Comparison of ENCODE assay signal across 28 cellular contexts in genomic region chr7:157870644-157871290, GRCh38.
"Had no signal": no experiment of that assay in that cellular context is flagged by ENCODE, and none has a peak within 500 bp of the region (broad histone marks: within the 10 kb centered on the region; RNA-seq: fewer than 3 reads in every experiment).

No MANE protein-coding gene starts in this region.

- ATAC-seq: activated CD4-positive, CD25-positive, alpha-beta regulatory T cell treated with anti-CD3 and anti-CD28 coated beads, Interleukin-2, amount 50 U/mL, for 24 hours; activated CD8-positive, alpha-beta T cell treated with anti-CD3 and anti-CD28 coated beads for 36 hours; activated T-cell treated with anti-CD3 and anti-CD28 coated beads, Interleukin-2, amount 50 U/mL, for 4 hours; esophagus mucosa; heart left ventricle had no signal

- H3K36me3 ChIP-seq: brain microvascular endothelial cell, heart left ventricle, WERI-Rb-1 had no signal

- H3K27me3 Mint-ChIP-seq: activated B cell treated with CpG ODN at 0.5 μM for 24 hours; activated CD8-positive, alpha-beta T cell treated with anti-CD3 and anti-CD28 coated beads for 36 hours; activated naive CD8-positive, alpha-beta T cell; activated T-helper 17 cell treated with anti-CD3 and anti-CD28 coated beads, Interleukin-2, amount 50 U/mL, for 72 hours; central memory CD8-positive, alpha-beta T cell had no signal

- H3K4me3 Mint-ChIP-seq: activated B cell treated with CpG ODN at 0.5 μM for 24 hours; activated CD8-positive, alpha-beta T cell treated with anti-CD3 and anti-CD28 coated beads for 36 hours; activated naive CD8-positive, alpha-beta T cell; activated T-cell treated with anti-CD3 and anti-CD28 coated beads, Interleukin-2, amount 50 U/mL, for 4 hours; activated T-helper 17 cell treated with anti-CD3 and anti-CD28 coated beads, Interleukin-2, amount 50 U/mL, for 72 hours; central memory CD8-positive, alpha-beta T cell; endodermal cell; T-helper 1 cell treated with Interleukin-12 subunit alpha and Interleukin-12 subunit beta and Interleukin-4 antibody, amounts not matched to agents 30 μg/mL and 1 μg/mL, for 36 hours; T-helper 2 cell treated with Interferon-gamma antibody and Interleukin-4, amounts not matched to agents 5 μg/mL and 100 μg/mL, for 36 hours had no signal

- H3K27ac Mint-ChIP-seq: activated B cell treated with CpG ODN at 0.5 μM for 24 hours; activated CD8-positive, alpha-beta T cell treated with anti-CD3 and anti-CD28 coated beads for 36 hours; activated naive CD8-positive, alpha-beta T cell; activated T-helper 17 cell treated with anti-CD3 and anti-CD28 coated beads, Interleukin-2, amount 50 U/mL, for 72 hours; endodermal cell; T-helper 1 cell treated with Interleukin-12 subunit alpha and Interleukin-12 subunit beta and Interleukin-4 antibody, amounts not matched to agents 30 μg/mL and 1 μg/mL, for 36 hours; T-helper 2 cell treated with Interferon-gamma antibody and Interleukin-4, amounts not matched to agents 5 μg/mL and 100 μg/mL, for 36 hours had no signal

- H3K27ac ChIP-seq: brain microvascular endothelial cell, heart left ventricle, WERI-Rb-1 had no signal

- H3K27me3 ChIP-seq: brain microvascular endothelial cell had no signal

- H3K4me3 ChIP-seq: heart left ventricle had no signal

- DNase-seq: activated B cell treated with CpG ODN at 0.5 μM for 24 hours; activated CD4-positive, alpha-beta T cell treated with anti-CD3 and anti-CD28 coated beads for 48 hours; activated CD4-positive, alpha-beta T cell treated with anti-CD3 and anti-CD28 coated beads, Interleukin-2, amount 50 U/mL, for 1 hour; activated CD4-positive, alpha-beta T cell treated with anti-CD3 and anti-CD28 coated beads, Interleukin-2, amount 50 U/mL, for 48 hours; activated CD8-positive, alpha-beta memory T cell treated with anti-CD3 and anti-CD28 coated beads for 24 hours; activated CD8-positive, alpha-beta T cell treated with anti-CD3 and anti-CD28 coated beads for 36 hours; activated effector memory CD4-positive, alpha-beta T cell treated with Interleukin-2 at 50 U/mL for 16 hours; activated gamma-delta T cell treated with Interleukin-2 at 50 U/mL for 16 hours; activated naive CD4-positive, alpha-beta T cell treated with anti-CD3 and anti-CD28 coated beads, Interleukin-2, amount 50 U/mL, for 16 hours; activated naive CD4-positive, alpha-beta T cell treated with Interleukin-2 at 50 U/mL for 16 hours; activated T-cell treated with anti-CD3 and anti-CD28 coated beads, Interleukin-2, amount 50 U/mL, for 4 hours; amniotic stem cell; anterior cingulate cortex; brain microvascular endothelial cell; effector memory CD4-positive, alpha-beta T cell; endodermal cell; foreskin fibroblast; glutamatergic neuron; heart left ventricle; T1000; WERI-Rb-1 had no signal

- H3K9me3 Mint-ChIP-seq: activated B cell treated with CpG ODN at 0.5 μM for 24 hours; activated CD8-positive, alpha-beta T cell treated with anti-CD3 and anti-CD28 coated beads for 36 hours; activated T-helper 17 cell treated with anti-CD3 and anti-CD28 coated beads, Interleukin-2, amount 50 U/mL, for 72 hours; central memory CD8-positive, alpha-beta T cell; T-helper 1 cell treated with Interleukin-12 subunit alpha and Interleukin-12 subunit beta and Interleukin-4 antibody, amounts not matched to agents 30 μg/mL and 1 μg/mL, for 36 hours; T-helper 2 cell treated with Interferon-gamma antibody and Interleukin-4, amounts not matched to agents 5 μg/mL and 100 μg/mL, for 36 hours had no signal
